32 cellular contexts compared by ENCODE assay signal in genomic region chr1:180092931-180093650, GRCh38.
DNase-seq lines count a peak whose midpoint lies in the region; ATAC-seq, FAIRE-seq and TF ChIP-seq lines count a peak whose summit lies in the region.
"Had no signal": no experiment of that assay in that cellular context is flagged by ENCODE, and none has a peak within 500 bp of the region (broad histone marks: within the 10 kb centered on the region; RNA-seq: fewer than 3 reads in every experiment).

No MANE protein-coding gene starts in this region.

- no peak overlapping the region for H3K4me3 ChIP-seq in AG09309 (ENCODE audit: control insufficient read depth, low read depth, low read length)
- H3K4me3 ChIP-seq in brain microvascular endothelial cell (ENCODE audit: low read depth, low read length): no peak overlapping the region
- H3K4me3 ChIP-seq in fibroblast of the aortic adventitia (ENCODE audit: low read depth, low read length): no peak overlapping the region
- H3K4me3 ChIP-seq in coronary artery: no peak overlapping the region
- H3K4me3 ChIP-seq: gastroesophageal sphincter, HAP-1, hepatocyte, psoas muscle, thoracic aorta, vagina had no signal

- in situ Hi-C loops in brain microvascular endothelial cell (cut with HindIII; ENCODE audit: low pct_ligation_motif_present, low sequenced_read_pairs): no loop called here

- no peak overlapping the region for H3K27ac ChIP-seq in brain microvascular endothelial cell
- H3K27ac ChIP-seq in coronary artery: no peak overlapping the region
- H3K27ac ChIP-seq: gastroesophageal sphincter, hepatocyte, psoas muscle, thoracic aorta, vagina, WERI-Rb-1 had no signal

- H3K27me3 ChIP-seq in brain microvascular endothelial cell (replicated peaks): no peaks in the 10 kb centered on the region
- H3K27me3 ChIP-seq: gastroesophageal sphincter, hepatocyte, vagina had no signal

- TF ChIP-seq CTCF in AG09309 (IDR thresholded peaks at IDR 0.05; ENCODE audit: control insufficient read depth, insufficient read depth, low read depth, low read length, missing control alignments) (no peak), D721Med (IDR thresholded peaks at IDR 0.05; ENCODE audit: insufficient read depth, missing control alignments) (no peak), brain microvascular endothelial cell (IDR thresholded peaks at IDR 0.05; ENCODE audit: low read depth, low read length, missing control alignments) (no peak), fibroblast of the aortic adventitia (IDR thresholded peaks at IDR 0.05; ENCODE audit: insufficient read depth, low read length) (no peak), coronary artery (IDR thresholded peaks at IDR 0.05) (no peak)

- DNase-seq in AG09309 (ENCODE audit: low read depth) (peak; percentile 17), D721Med (ENCODE audit: insufficient read length, low spot score) (no peak), brain microvascular endothelial cell (peak; percentile 2), fibroblast of the aortic adventitia (ENCODE audit: low read depth) (peak; percentile 25), coronary artery (ENCODE audit: low spot score) (no peak), cortex of kidney (lab: John Stamatoyannopoulos, UW) (no peak), NCI-H69 (lab: John Stamatoyannopoulos, UW) (no peak)
- no peak for DNase-seq in stimulated activated naive CD8-positive, alpha-beta T cell treated with anti-CD3 and anti-CD28 coated beads, Interleukin-15, Interleukin-2, amounts not matched to agents 100 U/mL and 50 U/mL, for 24 hours
- DNase-seq: activated CD4-positive, alpha-beta T cell treated with anti-CD3 and anti-CD28 coated beads, Interleukin-2, amount 10 ng/mL, durations not matched to agents 7 days and 5 days; activated CD8-positive, alpha-beta memory T cell treated with anti-CD3 and anti-CD28 coated beads, Interleukin-2, amount 10 ng/mL, durations not matched to agents 7 days and 5 days; activated naive CD8-positive, alpha-beta T cell treated with anti-CD3 and anti-CD28 coated beads, Interleukin-2, amount 10 ng/mL, durations not matched to agents 7 days and 5 days; CD4-positive, CD25-positive, alpha-beta regulatory T cell; DMS 273 treated with DMSO at 0.1 percent for 48 hours; effector memory CD4-positive, alpha-beta T cell; left colon; mesenchymal stem cell; MM.1S; NCI-H2029; NCI-H345; NCI-H774; psoas muscle; stimulated activated CD4-positive, alpha-beta T cell treated with anti-CD3 and anti-CD28 coated beads, Interleukin-15, amount 100 ng/mL, for 24 hours; stimulated activated naive CD4-positive, alpha-beta T cell treated with Interleukin-2 at 50 U/mL for 16 hours; SW 1271; T-helper 9 cell; WERI-Rb-1 had no signal

- no peak for ATAC-seq in stimulated activated naive CD8-positive, alpha-beta T cell treated with anti-CD3 and anti-CD28 coated beads, Interleukin-15, Interleukin-2, amounts not matched to agents 100 U/mL and 50 U/mL, for 24 hours
- ATAC-seq: activated CD8-positive, alpha-beta memory T cell treated with anti-CD3 and anti-CD28 coated beads, Interleukin-2, amount 10 ng/mL, durations not matched to agents 7 days and 5 days; esophagus mucosa; gastroesophageal sphincter; left colon; psoas muscle had no signal

- H3K36me3 ChIP-seq in brain microvascular endothelial cell (replicated peaks): peaks cover 4% of the 10 kb centered on the region

- peak; percentile 32 for FAIRE-seq in D721Med (lab: Jason Lieb, UNC)

Comparison
In these comparisons a context has a peak if more than half of its experiments do, and no peak if none do; other contexts are left out.
1. DNase-seq: peak in AG09309 (single experiment), brain microvascular endothelial cell (single experiment) and fibroblast of the aortic adventitia (single experiment); none in D721Med (single experiment), coronary artery (single experiment), cortex of kidney (single experiment), NCI-H69 (single experiment) and stimulated activated naive CD8-positive, alpha-beta T cell treated with anti-CD3 and anti-CD28 coated beads, Interleukin-15, Interleukin-2, amounts not matched to agents 100 U/mL and 50 U/mL, for 24 hours (single experiment).